15 cellular contexts compared by ENCODE assay signal in genomic region chr5:140828402-140828737, GRCh38. TPM values are rescaled to one million over a fixed set of nuclear protein-coding genes. Genes with fewer than 3 reads are reported as not detected.
DNase-seq lines count a peak whose midpoint lies in the region; ATAC-seq, FAIRE-seq and TF ChIP-seq lines count a peak whose summit lies in the region.
"Had no signal": no experiment of that assay in that cellular context is flagged by ENCODE, and none has a peak within 500 bp of the region (broad histone marks: within the 10 kb centered on the region; RNA-seq: fewer than 3 reads in every experiment).

No MANE protein-coding gene starts in this region.

- H3K4me1 ChIP-seq in H9 (ENCODE audit: insufficient read depth, low read length) (no peaks in the 10 kb centered on the region), small intestine (ENCODE audit: control insufficient read depth in 2 of 2, insufficient read depth in 1 of 2, low read depth in 1 of 2, low read length in 1 of 2) (no peaks in the 10 kb centered on the region)
- H3K4me1 ChIP-seq: psoas muscle, thyroid gland had no signal

- no peak overlapping the region for H4K5ac ChIP-seq in H9 (ENCODE audit: insufficient read length, low read depth, low read length)

- no peaks in the 10 kb centered on the region for H3K36me3 ChIP-seq in small intestine (ENCODE audit: control insufficient read depth in 2 of 2, insufficient read depth in 2 of 2, low read length in 2 of 2)
- H3K36me3 ChIP-seq: thyroid gland had no signal

- no peak overlapping the region for H3T11ph ChIP-seq in H9 (ENCODE audit: low read length)

- H4K8ac ChIP-seq in H9 (replicated peaks; ENCODE audit: insufficient read length, low read depth, low read length): no peak overlapping the region

- peaks cover 20 to 22% of the 10 kb centered on the region in 2 experiments for H3K9me3 Mint-ChIP-seq in H9
- peaks cover 31% of the 10 kb centered on the region for H3K9me3 Mint-ChIP-seq in glutamatergic neuron (ENCODE audit: unreplicated experiment)
- peaks cover 8 to 27% (median 17%) of the 10 kb centered on the region in 3 donors for H3K9me3 Mint-ChIP-seq in T-cell

- no peak overlapping the region for H3K4me3 ChIP-seq in small intestine (ENCODE audit: low read depth in 1 of 2, low read length in 2 of 2)
- H3K4me3 ChIP-seq: psoas muscle had no signal

- DNase-seq in H9 (no peak), NCI-H2227 treated with DMSO at 0.1 percent for 48 hours (lab: John Stamatoyannopoulos, UW) (peak; percentile 5), glutamatergic neuron (peak; percentile 43), pons (ENCODE audit: low spot score) (peak; percentile 28), T-cell (no peak), small intestine (no peak)
- DNase-seq: activated naive CD8-positive, alpha-beta T cell treated with anti-CD3 and anti-CD28 coated beads, Interleukin-2, amount 10 ng/mL, durations not matched to agents 7 days and 5 days; CD4-positive, CD25-positive, alpha-beta regulatory T cell; NCI-H510A; PC-3; psoas muscle; thyroid gland had no signal

- no peak overlapping the region for H3K9ac ChIP-seq in H9 (ENCODE audit: extremely low read depth, insufficient read length, low read length)

- no peak overlapping the region for H2BK15ac ChIP-seq in H9 (ENCODE audit: low read depth, low read length)

- H3K4me1 Mint-ChIP-seq in H9 (peaks cover 0 to 11% of the 10 kb centered on the region in 2 experiments; a peak in 2 of 4 replicates), glutamatergic neuron (ENCODE audit: low read depth, unreplicated experiment) (peaks cover 8% of the 10 kb centered on the region), T-cell (no peaks in the 10 kb centered on the region)
- H3K4me1 Mint-ChIP-seq: activated naive CD8-positive, alpha-beta T cell treated with anti-CD3 and anti-CD28 coated beads, Interleukin-2, amount 10 ng/mL, durations not matched to agents 7 days and 5 days; CD4-positive, CD25-positive, alpha-beta regulatory T cell had no signal

- no peak overlapping the region for H3K56ac ChIP-seq in H9 (ENCODE audit: insufficient read length, low read depth, low read length)

- no peak overlapping the region for H3K4ac ChIP-seq in H9 (ENCODE audit: low read depth, low read length)

- no peaks in the 10 kb centered on the region for H3K79me2 ChIP-seq in H9 (ENCODE audit: insufficient read depth, low read length)

- CTCF ChIA-PET in T-cell (lab: Charles Lee): no interaction called here

- no CpG with 5 or more reads among the region's 12 CpGs for WGBS in H9 (ENCODE audit: extremely low coverage, insufficient read length, low lambda C conversion rate)
- 29 to 48% (median 38%) methylated on average over 12 of the region's 12 CpGs for WGBS in small intestine, 3 donors

- H2AFZ ChIP-seq in H9 (ENCODE audit: low read length): no peak overlapping the region

- H3K36me3 Mint-ChIP-seq in H9 (ENCODE audit: insufficient read depth in 1 of 3, low read depth in 3 of 3) (peaks cover 15 to 33% (median 19%) of the 10 kb centered on the region in 3 experiments), glutamatergic neuron (ENCODE audit: unreplicated experiment) (peaks cover 51% of the 10 kb centered on the region), T-cell (peaks cover 11% of the 10 kb centered on the region)
- H3K36me3 Mint-ChIP-seq: activated naive CD8-positive, alpha-beta T cell treated with anti-CD3 and anti-CD28 coated beads, Interleukin-2, amount 10 ng/mL, durations not matched to agents 7 days and 5 days; CD4-positive, CD25-positive, alpha-beta regulatory T cell had no signal

- no peak for ATAC-seq in T-cell (replicated peaks in 1 of 4)
- no peak for ATAC-seq in HG03439 (IDR thresholded peaks at IDR 0.05; ENCODE audit: unreplicated experiment)
- ATAC-seq: PC-3, psoas muscle had no signal

- H3K27me3 ChIP-seq in H9 (ENCODE audit: insufficient read depth, low read length): no peaks in the 10 kb centered on the region
- peaks cover 0 to 7% of the 10 kb centered on the region in 2 donors for H3K27me3 ChIP-seq in small intestine (ENCODE audit: control insufficient read depth in 2 of 2, insufficient read depth in 2 of 2, low read length in 2 of 2)

- peaks cover 3% of the 10 kb centered on the region for H3K23me2 ChIP-seq in H9 (ENCODE audit: insufficient read length, low read depth, low read length, poor library complexity, severe bottlenecking)

- no peak overlapping the region for H2AK5ac ChIP-seq in H9 (ENCODE audit: insufficient read length, low read length)

- FAIRE-seq in small intestine (lab: Jason Lieb, UNC): no peak
- FAIRE-seq: keratinocyte had no signal

- no peaks in the 10 kb centered on the region for H4K20me1 ChIP-seq in H9 (ENCODE audit: control insufficient read depth, insufficient read depth, insufficient read length)

- no peak overlapping the region for H3K18ac ChIP-seq in H9 (ENCODE audit: insufficient read length, low read depth, low read length)

- H3K79me1 ChIP-seq in H9 (ENCODE audit: insufficient read depth, low read depth, low read length, poor library complexity, severe bottlenecking): no peaks in the 10 kb centered on the region

- no peak overlapping the region for H3K4me2 ChIP-seq in H9 (ENCODE audit: insufficient read depth, insufficient read length, low read length)

- peak overlapping the region; percentile 76 to 88 for H3K4me3 Mint-ChIP-seq in H9
- peak overlapping the region; percentile 97 for H3K4me3 Mint-ChIP-seq in glutamatergic neuron (ENCODE audit: unreplicated experiment)
- H3K4me3 Mint-ChIP-seq in T-cell: no peak overlapping the region
- H3K4me3 Mint-ChIP-seq: activated naive CD8-positive, alpha-beta T cell treated with anti-CD3 and anti-CD28 coated beads, Interleukin-2, amount 10 ng/mL, durations not matched to agents 7 days and 5 days; CD4-positive, CD25-positive, alpha-beta regulatory T cell had no signal

- no peak overlapping the region for H2BK20ac ChIP-seq in H9 (ENCODE audit: low read depth, low read length, poor library complexity, severe bottlenecking)

- peak overlapping the region; percentile 76; the same call in 1 of the 2 replicates for H3K14ac ChIP-seq in H9 (ENCODE audit: insufficient read depth, low read length)

- no peak overlapping the region for H2BK12ac ChIP-seq in H9 (ENCODE audit: insufficient read length, low read depth, low read length)

- no peak overlapping the region for H2BK120ac ChIP-seq in H9 (ENCODE audit: low read depth, low read length, poor library complexity, severe bottlenecking)

- H3K9me3 ChIP-seq in H9 (ENCODE audit: control insufficient read depth, low read depth, low read length): no peaks in the 10 kb centered on the region
- H3K9me3 ChIP-seq in small intestine (ENCODE audit: control insufficient read depth, low read depth): peaks cover 4% of the 10 kb centered on the region
- H3K9me3 ChIP-seq: thyroid gland had no signal

- H2BK5ac ChIP-seq in H9 (ENCODE audit: insufficient read length, low read length): no peak overlapping the region

- H3K27ac ChIP-seq in H9 (ENCODE audit: insufficient read length, low read depth, low read length) (no peak overlapping the region), small intestine (ENCODE audit: low read depth in 1 of 2, low read length in 1 of 2) (no peak overlapping the region)
- H3K27ac ChIP-seq: epithelial cell of prostate, psoas muscle, thyroid gland had no signal

- TF ChIP-seq CTCF in H9 (conservative IDR thresholded peaks at IDR 0.05): peak; percentile 44; the same call in 2 of the 3 replicates
- peak; percentile 5 for TF ChIP-seq CTCF in glutamatergic neuron (IDR thresholded peaks at IDR 0.05; ENCODE audit: partially characterized antibody, unreplicated experiment)

- H3K27me3 Mint-ChIP-seq in H9 (ENCODE audit: low read depth) (no peaks in the 10 kb centered on the region), glutamatergic neuron (ENCODE audit: unreplicated experiment) (peaks cover 9% of the 10 kb centered on the region), T-cell (peaks cover 31 to 44% of the 10 kb centered on the region in 2 donors)

- H3K27ac Mint-ChIP-seq in H9: peak overlapping the region in 1 of 3 experiments; percentile 97; a peak in 3 of 7 replicates
- H3K27ac Mint-ChIP-seq in glutamatergic neuron (ENCODE audit: unreplicated experiment): peak overlapping the region; percentile 99
- H3K27ac Mint-ChIP-seq in T-cell: no peak overlapping the region
- H3K27ac Mint-ChIP-seq: activated naive CD8-positive, alpha-beta T cell treated with anti-CD3 and anti-CD28 coated beads, Interleukin-2, amount 10 ng/mL, durations not matched to agents 7 days and 5 days; CD4-positive, CD25-positive, alpha-beta regulatory T cell had no signal

- POLR2A ChIA-PET in T-cell (lab: Charles Lee): no interaction called here

- no peak overlapping the region for H3K23ac ChIP-seq in H9 (ENCODE audit: insufficient read length, low read depth, low read length)

- H4K91ac ChIP-seq in H9 (ENCODE audit: insufficient read length, low read depth, low read length): no peak overlapping the region

RNA-seq across cellular contexts. Expression of gene PCDHA6, which starts 0.6 kb away (rescaled TPM):
- total RNA-seq in H9 (2021): 4.5 and 4.9 TPM in 2 replicates
- total RNA-seq in glutamatergic neuron (ENCODE audit: unreplicated experiment): 29.8 TPM
- total RNA-seq in T-cell: not detected
- under 1 TPM in 1 of 3 donors, not detected in 2; 0.27 TPM for polyA plus RNA-seq in small intestine
- total RNA-seq: activated naive CD8-positive, alpha-beta T cell treated with anti-CD3 and anti-CD28 coated beads, Interleukin-2, amount 10 ng/mL, durations not matched to agents 7 days and 5 days; CD4-positive, CD25-positive, alpha-beta regulatory T cell; psoas muscle had no signal
- polyA plus RNA-seq: CD4-positive, CD25-positive, alpha-beta regulatory T cell; psoas muscle had no signal

RNA-seq across cellular contexts. Expression of gene PCDHA7, which starts 5.7 kb away (rescaled TPM):
- total RNA-seq in H9 (2021) (0.48 and 0.86 TPM in 2 replicates), glutamatergic neuron (ENCODE audit: unreplicated experiment) (22.9 TPM), T-cell (not detected)
- polyA plus RNA-seq in small intestine: under 1 TPM in 1 of 3 donors, not detected in 2; 0.07 TPM
- total RNA-seq: activated naive CD8-positive, alpha-beta T cell treated with anti-CD3 and anti-CD28 coated beads, Interleukin-2, amount 10 ng/mL, durations not matched to agents 7 days and 5 days; CD4-positive, CD25-positive, alpha-beta regulatory T cell had no signal
- polyA plus RNA-seq: CD4-positive, CD25-positive, alpha-beta regulatory T cell had no signal

RNA-seq across cellular contexts. Expression of gene PCDHA5, which starts 7.0 kb away (rescaled TPM):
- total RNA-seq in H9 (2021) (0.33 and 0.39 TPM in 2 replicates), glutamatergic neuron (ENCODE audit: unreplicated experiment) (11.8 TPM), T-cell (not detected)
- under 1 TPM in 1 of 3 donors, not detected in 2; 0.19 TPM for polyA plus RNA-seq in small intestine
- total RNA-seq: activated naive CD8-positive, alpha-beta T cell treated with anti-CD3 and anti-CD28 coated beads, Interleukin-2, amount 10 ng/mL, durations not matched to agents 7 days and 5 days; CD4-positive, CD25-positive, alpha-beta regulatory T cell; psoas muscle had no signal
- polyA plus RNA-seq: CD4-positive, CD25-positive, alpha-beta regulatory T cell; keratinocyte had no signal

RNA-seq across cellular contexts. Expression of gene PCDHA8, which starts 12.6 kb away (rescaled TPM):
- total RNA-seq in H9 (2021) (0.57 and 0.79 TPM in 2 replicates), glutamatergic neuron (ENCODE audit: unreplicated experiment) (14.6 TPM), T-cell (not detected)
- under 1 TPM in 1 of 3 donors, not detected in 2; 0.04 TPM for polyA plus RNA-seq in small intestine
- total RNA-seq: activated naive CD8-positive, alpha-beta T cell treated with anti-CD3 and anti-CD28 coated beads, Interleukin-2, amount 10 ng/mL, durations not matched to agents 7 days and 5 days; CD4-positive, CD25-positive, alpha-beta regulatory T cell had no signal
- polyA plus RNA-seq: CD4-positive, CD25-positive, alpha-beta regulatory T cell; keratinocyte had no signal

RNA-seq across cellular contexts. Expression of gene PCDHA9, which starts 19.8 kb away (rescaled TPM):
- 0.46 and 0.55 TPM in 2 replicates for total RNA-seq in H9 (2021)
- 18.9 TPM for total RNA-seq in glutamatergic neuron (ENCODE audit: unreplicated experiment)
- not detected for total RNA-seq in T-cell
- under 1 TPM in 1 of 3 donors, not detected in 2; 0.06 TPM for polyA plus RNA-seq in small intestine
- total RNA-seq: activated naive CD8-positive, alpha-beta T cell treated with anti-CD3 and anti-CD28 coated beads, Interleukin-2, amount 10 ng/mL, durations not matched to agents 7 days and 5 days; CD4-positive, CD25-positive, alpha-beta regulatory T cell had no signal
- polyA plus RNA-seq: CD4-positive, CD25-positive, alpha-beta regulatory T cell had no signal

Comparison
In these comparisons a context has a peak if more than half of its experiments do, and no peak if none do; other contexts are left out.
1. DNase-seq: peak in NCI-H2227 treated with DMSO at 0.1 percent for 48 hours (single experiment), glutamatergic neuron (single experiment) and pons (single experiment); none in H9 (single experiment), T-cell (0 of 34) and small intestine (single experiment).
2. H3K4me3 Mint-ChIP-seq: peak in H9 (2 of 2) and glutamatergic neuron (single experiment); none in T-cell (0 of 3).
3. RNA of gene PCDHA7, which starts 5.7 kb away (total RNA-seq): 22.9 TPM in glutamatergic neuron (single experiment); 0.48 to 0.86 TPM in H9 and not detected in T-cell; every median in the first group is over 10 times any median in the second.